ENCODE assay signal across 11 cellular contexts in the genomic region with DNA sequence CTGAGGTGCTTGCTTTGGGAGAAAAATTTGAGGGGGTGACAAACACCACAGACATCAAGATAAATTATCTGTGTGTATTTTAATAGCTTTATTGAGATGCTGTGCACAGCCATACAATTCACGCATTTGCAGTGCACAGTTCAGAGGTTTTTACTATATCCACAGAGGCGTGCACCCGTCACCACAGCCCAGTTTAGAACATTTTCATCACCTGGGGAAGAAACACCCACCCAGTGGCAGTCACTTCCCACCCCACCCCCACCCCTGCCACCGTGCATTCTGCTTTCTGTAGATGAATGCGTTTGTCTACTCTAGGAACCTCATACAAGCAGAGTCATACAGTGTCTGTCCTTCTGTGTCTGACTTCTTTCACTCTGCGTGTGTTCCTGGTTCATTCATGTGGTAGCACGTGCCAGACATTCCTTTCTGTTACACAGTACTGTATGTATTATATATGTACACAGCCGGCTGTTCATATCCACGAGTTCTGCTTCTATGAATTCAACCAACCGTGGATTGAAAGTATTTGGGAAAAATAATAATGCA.
"Had no signal": no experiment of that assay in that cellular context is flagged by ENCODE, and none has a peak within 500 bp of the region (broad histone marks: within the 10 kb centered on the region; RNA-seq: fewer than 3 reads in every experiment).

No MANE protein-coding gene starts in this region.

- H3K36me3 ChIP-seq: colonic mucosa, neutrophil had no signal

- H3K27me3 Mint-ChIP-seq: activated CD4-positive, alpha-beta T cell treated with anti-CD3 and anti-CD28 coated beads, Interleukin-2, amount 10 ng/mL, durations not matched to agents 7 days and 5 days; activated T-cell treated with anti-CD3 and anti-CD28 coated beads, Interleukin-2, amount 50 U/mL, for 24 hours; naive thymus-derived CD4-positive, alpha-beta T cell had no signal

- ATAC-seq: foreskin keratinocyte; naive thymus-derived CD4-positive, alpha-beta T cell had no signal

- H3K9me3 Mint-ChIP-seq: T-helper 1 cell treated with Interleukin-12 subunit alpha and Interleukin-12 subunit beta and Interleukin-4 antibody, amounts not matched to agents 30 μg/mL and 1 μg/mL, for 36 hours had no signal

- H3K27me3 ChIP-seq: colonic mucosa, foreskin keratinocyte, neutrophil had no signal

- H3K4me3 Mint-ChIP-seq: activated CD4-positive, alpha-beta T cell treated with anti-CD3 and anti-CD28 coated beads, Interleukin-2, amount 10 ng/mL, durations not matched to agents 7 days and 5 days; activated T-cell treated with anti-CD3 and anti-CD28 coated beads, Interleukin-2, amount 50 U/mL, for 24 hours; naive thymus-derived CD4-positive, alpha-beta T cell; T-helper 1 cell treated with Interleukin-12 subunit alpha and Interleukin-12 subunit beta and Interleukin-4 antibody, amounts not matched to agents 30 μg/mL and 1 μg/mL, for 36 hours had no signal

- H3K4me1 ChIP-seq: colonic mucosa, foreskin keratinocyte had no signal

- DNase-seq: activated CD4-positive, alpha-beta T cell treated with anti-CD3 and anti-CD28 coated beads, Interleukin-2, amount 10 ng/mL, durations not matched to agents 7 days and 5 days; activated gamma-delta T cell; activated T-cell treated with anti-CD3 and anti-CD28 coated beads, Interleukin-2, amount 50 U/mL, for 24 hours; colonic mucosa; left cardiac atrium; naive thymus-derived CD4-positive, alpha-beta T cell had no signal

- H3K4me3 ChIP-seq: colonic mucosa, lung, skin epidermis had no signal

- H3K9me3 ChIP-seq: colonic mucosa, neutrophil had no signal

- H3K27ac ChIP-seq: colonic mucosa, foreskin keratinocyte, neutrophil, skin epidermis had no signal

- H3K27ac Mint-ChIP-seq: activated CD4-positive, alpha-beta T cell treated with anti-CD3 and anti-CD28 coated beads, Interleukin-2, amount 10 ng/mL, durations not matched to agents 7 days and 5 days; activated T-cell treated with anti-CD3 and anti-CD28 coated beads, Interleukin-2, amount 50 U/mL, for 24 hours; T-helper 1 cell treated with Interleukin-12 subunit alpha and Interleukin-12 subunit beta and Interleukin-4 antibody, amounts not matched to agents 30 μg/mL and 1 μg/mL, for 36 hours had no signal
